ENCODE assay signal across 28 cellular contexts in genomic region chr15:73945109-73945508, GRCh38. TPM values are rescaled to one million over a fixed set of nuclear protein-coding genes. Genes with fewer than 3 reads are reported as not detected.
DNase-seq lines count a peak whose midpoint lies in the region; ATAC-seq, FAIRE-seq and TF ChIP-seq lines count a peak whose summit lies in the region.
"Had no signal": no experiment of that assay in that cellular context is flagged by ENCODE, and none has a peak within 500 bp of the region (broad histone marks: within the 10 kb centered on the region; RNA-seq: fewer than 3 reads in every experiment).

No MANE protein-coding gene starts in this region.

- H3K27ac Mint-ChIP-seq in activated naive CD4-positive, alpha-beta T cell treated with anti-CD3 and anti-CD28 coated beads, Interleukin-2, amount 50 U/mL, for 24 hours, result peak overlapping the region; percentile 1
- H3K27ac Mint-ChIP-seq in activated naive CD4-positive, alpha-beta T cell treated with anti-CD3 and anti-CD28 coated beads, Interleukin-2, amount 50 U/mL, for 72 hours, result no peak overlapping the region
- H3K27ac Mint-ChIP-seq: activated CD4-positive, alpha-beta T cell treated with anti-CD3 and anti-CD28 coated beads for 36 hours; CD4-positive, alpha-beta T cell; T-helper 2 cell treated with Interferon-gamma antibody and Interleukin-4, amounts not matched to agents 5 μg/mL and 100 μg/mL, for 36 hours; type B pancreatic cell had no signal

- H3K9me3 ChIP-seq in WERI-Rb-1 (ENCODE audit: severe bottlenecking) (no peaks in the 10 kb centered on the region), gastroesophageal sphincter (no peaks in the 10 kb centered on the region)
- H3K9me3 ChIP-seq: body of pancreas, prostate gland, sigmoid colon had no signal

- H3K27ac ChIP-seq in WERI-Rb-1 (peak overlapping the region; percentile 95), gastroesophageal sphincter (peak overlapping the region in 3 of 4 donors; percentile 31 to 54 (median 48))
- H3K27ac ChIP-seq: 22Rv1, body of pancreas, GM23248, prostate gland, sigmoid colon had no signal

- TF ChIP-seq EP300 in gastroesophageal sphincter (IDR thresholded peaks at IDR 0.05), result no peak

- H3K27me3 Mint-ChIP-seq in activated naive CD4-positive, alpha-beta T cell treated with anti-CD3 and anti-CD28 coated beads, Interleukin-2, amount 50 U/mL, for 24 hours, result no peaks in the 10 kb centered on the region
- H3K27me3 Mint-ChIP-seq: activated CD4-positive, alpha-beta T cell treated with anti-CD3 and anti-CD28 coated beads for 36 hours; CD4-positive, alpha-beta T cell; type B pancreatic cell had no signal

- WGBS in gastroesophageal sphincter (ENCODE audit: low coverage in 1 of 2), 2 donors, result 83% methylated on average over 1 of the region's 4 CpGs; no CpG with 5 or more reads in 1 of the 2 donors

- ATAC-seq in activated naive CD4-positive, alpha-beta T cell treated with anti-CD3 and anti-CD28 coated beads, Interleukin-2, amount 50 U/mL, for 72 hours, result no peak
- ATAC-seq in gastroesophageal sphincter, result no peak
- ATAC-seq: activated CD4-positive, alpha-beta T cell treated with anti-CD3 and anti-CD28 coated beads for 36 hours; body of pancreas; left lobe of liver; Panc1 had no signal

- H3K4me1 Mint-ChIP-seq in activated naive CD4-positive, alpha-beta T cell treated with anti-CD3 and anti-CD28 coated beads, Interleukin-2, amount 50 U/mL, for 24 hours, result peaks cover 16% of the 10 kb centered on the region

- H3K36me3 Mint-ChIP-seq in activated naive CD4-positive, alpha-beta T cell treated with anti-CD3 and anti-CD28 coated beads, Interleukin-2, amount 50 U/mL, for 24 hours, result no peaks in the 10 kb centered on the region
- H3K36me3 Mint-ChIP-seq in activated naive CD4-positive, alpha-beta T cell treated with anti-CD3 and anti-CD28 coated beads, Interleukin-2, amount 50 U/mL, for 72 hours, result no peaks in the 10 kb centered on the region
- H3K36me3 Mint-ChIP-seq: naive B cell, type B pancreatic cell had no signal

- H3K4me3 Mint-ChIP-seq in activated naive CD4-positive, alpha-beta T cell treated with anti-CD3 and anti-CD28 coated beads, Interleukin-2, amount 50 U/mL, for 24 hours, result no peak overlapping the region
- H3K4me3 Mint-ChIP-seq: activated CD4-positive, alpha-beta T cell treated with anti-CD3 and anti-CD28 coated beads for 36 hours; CD4-positive, alpha-beta T cell; T-helper 2 cell treated with Interferon-gamma antibody and Interleukin-4, amounts not matched to agents 5 μg/mL and 100 μg/mL, for 36 hours; type B pancreatic cell had no signal

- intact Hi-C loops in posterior vena cava (cut with DNase I), result no loop called here

- peaks cover 0 to 37% (median 15%) of the 10 kb centered on the region in 3 donors for H3K4me1 ChIP-seq in gastroesophageal sphincter
- H3K4me1 ChIP-seq: body of pancreas, prostate gland had no signal

- no peaks in the 10 kb centered on the region for H3K27me3 ChIP-seq in WERI-Rb-1 (ENCODE audit: insufficient read depth, low read depth, severe bottlenecking)
- H3K27me3 ChIP-seq in gastroesophageal sphincter, result no peaks in the 10 kb centered on the region
- H3K27me3 ChIP-seq: body of pancreas, sigmoid colon had no signal

- TF ChIP-seq CTCF in WERI-Rb-1 (IDR thresholded peaks at IDR 0.05; ENCODE audit: low read depth, low read length), result no peak
- no peak for TF ChIP-seq CTCF in gastroesophageal sphincter (IDR thresholded peaks at IDR 0.05)
- TF ChIP-seq CTCF in D721Med (IDR thresholded peaks at IDR 0.05; ENCODE audit: insufficient read depth, missing control alignments), result no peak

- TF ChIP-seq POLR2A in gastroesophageal sphincter (IDR thresholded peaks at IDR 0.05), result no peak

- H3K36me3 ChIP-seq in WERI-Rb-1 (peaks cover 57% of the 10 kb centered on the region), gastroesophageal sphincter (peaks cover 0 to 48% of the 10 kb centered on the region in 2 donors)
- H3K36me3 ChIP-seq: prostate gland had no signal

- no peak overlapping the region for H3K4me3 ChIP-seq in WERI-Rb-1 (ENCODE audit: low read depth, low read length)
- H3K4me3 ChIP-seq in gastroesophageal sphincter, result no peak overlapping the region
- H3K4me3 ChIP-seq: body of pancreas, GM23248, prostate gland, sigmoid colon had no signal

- no peak for DNase-seq in activated naive CD4-positive, alpha-beta T cell treated with anti-CD3 and anti-CD28 coated beads, Interleukin-2, amount 50 U/mL, for 72 hours (ENCODE audit: low spot score in 2 of 2)
- no peak for DNase-seq in WERI-Rb-1
- DNase-seq in posterior vena cava (ENCODE audit: low spot score), result peak; percentile 41
- DNase-seq in D721Med (ENCODE audit: insufficient read length, low spot score), result no peak
- DNase-seq in mesenteric fat pad (ENCODE audit: low spot score), result no peak
- DNase-seq in activated CD4-positive, alpha-beta T cell treated with anti-CD3 and anti-CD28 coated beads, Interleukin-2, amount 50 U/mL, for 1 hour, result no peak
- DNase-seq: activated CD4-positive, alpha-beta T cell treated with anti-CD3 and anti-CD28 coated beads for 36 hours; activated effector memory CD4-positive, alpha-beta T cell treated with anti-CD3 and anti-CD28 coated beads, Interleukin-2, amount 50 U/mL, for 16 hours; activated T-cell treated with anti-CD3 and anti-CD28 coated beads, Interleukin-2, amount 50 U/mL, for 1 hour; body of pancreas; CD4-positive, alpha-beta T cell; DND-41; GF-D8; GM23248; mesendoderm; naive B cell; NCI-H748 treated with DMSO at 0.1 percent for 48 hours; SHP77; sigmoid colon; stimulated activated CD4-positive, alpha-beta T cell treated with anti-CD3 and anti-CD28 coated beads, Interleukin-4, amount 100 ng/mL, for 24 hours had no signal

- FAIRE-seq in D721Med (lab: Jason Lieb, UNC), result no peak

- H3K9me3 Mint-ChIP-seq in activated naive CD4-positive, alpha-beta T cell treated with anti-CD3 and anti-CD28 coated beads, Interleukin-2, amount 50 U/mL, for 24 hours, result no peaks in the 10 kb centered on the region
- no peaks in the 10 kb centered on the region for H3K9me3 Mint-ChIP-seq in activated naive CD4-positive, alpha-beta T cell treated with anti-CD3 and anti-CD28 coated beads, Interleukin-2, amount 50 U/mL, for 72 hours
- H3K9me3 Mint-ChIP-seq: CD4-positive, alpha-beta T cell; naive B cell; T-helper 2 cell treated with Interferon-gamma antibody and Interleukin-4, amounts not matched to agents 5 μg/mL and 100 μg/mL, for 36 hours; type B pancreatic cell had no signal

RNA-seq across cellular contexts. Expression of gene LOXL1, which starts 18.8 kb away (rescaled TPM):
- under 1 TPM; 0.27 to 0.78 TPM for total RNA-seq in activated naive CD4-positive, alpha-beta T cell treated with anti-CD3 and anti-CD28 coated beads, Interleukin-2, amount 50 U/mL, for 72 hours
- total RNA-seq in gastroesophageal sphincter, result 10 to 100 TPM; 22.9 to 63.0 (median 34.5) TPM
- total RNA-seq in posterior vena cava, result 100 to 1,000 TPM in 1 of 2 donors, 10 to 100 TPM in 1; 94.6 to 110 TPM
- total RNA-seq in mesenteric fat pad, result 14.0 TPM

RNA-seq across cellular contexts. Expression of gene STOML1, which starts 47.0 kb away (rescaled TPM):
- 1 to 10 TPM; 5.9 to 7.2 TPM for total RNA-seq in activated naive CD4-positive, alpha-beta T cell treated with anti-CD3 and anti-CD28 coated beads, Interleukin-2, amount 50 U/mL, for 72 hours
- total RNA-seq in gastroesophageal sphincter (10 to 100 TPM in 3 of 4 donors, 1 to 10 TPM in 1; 8.1 to 21.7 (median 13.7) TPM), posterior vena cava (10 to 100 TPM; 17.3 to 20.1 TPM), mesenteric fat pad (18.6 TPM)

RNA-seq across cellular contexts. Expression of gene PML, which starts 49.4 kb away (rescaled TPM):
- total RNA-seq in activated naive CD4-positive, alpha-beta T cell treated with anti-CD3 and anti-CD28 coated beads, Interleukin-2, amount 50 U/mL, for 72 hours, result 10 to 100 TPM; 76.3 to 91.7 TPM
- total RNA-seq in gastroesophageal sphincter (10 to 100 TPM; 24.1 to 75.1 (median 52.1) TPM), posterior vena cava (10 to 100 TPM; 49.2 to 50.7 TPM), mesenteric fat pad (92.3 TPM)
